ENCODE assay signal across 8 cellular contexts in genomic region chr20:37992802-37993538, GRCh38. TPM values are rescaled to one million over a fixed set of nuclear protein-coding genes. Genes with fewer than 3 reads are reported as not detected.
DNase-seq lines count a peak whose midpoint lies in the region; ATAC-seq, FAIRE-seq and TF ChIP-seq lines count a peak whose summit lies in the region.

No MANE protein-coding gene starts in this region.

- peak in 1 of 2 experiments; percentile 57 for DNase-seq in Caco-2
- DNase-seq in H54 (ENCODE audit: insufficient read length, low spot score), result peak; percentile 34
- peak; percentile 74 to 81 for DNase-seq in PC-9
- no peak for DNase-seq in cerebellum (ENCODE audit: low spot score)
- DNase-seq in suprapubic skin (ENCODE audit: low spot score in 2 of 2), result no peak

- H3K4me3 ChIP-seq in Caco-2 (ENCODE audit: low read depth, low read length), result no peak overlapping the region
- no peak overlapping the region for H3K4me3 ChIP-seq in PC-9
- no peak overlapping the region for H3K4me3 ChIP-seq in parathyroid adenoma (ENCODE audit: low read depth, low read length)
- H3K4me3 ChIP-seq in suprapubic skin, result no peak overlapping the region

- peak; percentile 34 for ATAC-seq in esophagus mucosa
- ATAC-seq in HG03095 (IDR thresholded peaks at IDR 0.05; ENCODE audit: unreplicated experiment), result no peak

- H3K4me2 ChIP-seq in PC-9 (no peak overlapping the region), parathyroid adenoma (ENCODE audit: low read length) (no peak overlapping the region)

- H3K27ac ChIP-seq in PC-9 (no peak overlapping the region), parathyroid adenoma (no peak overlapping the region), suprapubic skin (no peak overlapping the region)

- no peak for TF ChIP-seq EP300 in suprapubic skin (IDR thresholded peaks at IDR 0.05)

- H3K27me3 ChIP-seq in Caco-2 (replicated peaks; ENCODE audit: control insufficient read depth, insufficient read depth, low read length) (no peaks in the 10 kb centered on the region), PC-9 (ENCODE audit: insufficient read depth, low read depth) (no peaks in the 10 kb centered on the region), parathyroid adenoma (ENCODE audit: control insufficient read depth, insufficient read depth, low read length) (no peaks in the 10 kb centered on the region), suprapubic skin (no peaks in the 10 kb centered on the region)

- peaks cover 46% of the 10 kb centered on the region for H3K36me3 Mint-ChIP-seq in Caco-2 (ENCODE audit: insufficient read depth, unreplicated experiment)

- CTCF ChIA-PET in Caco-2 (lab: Charles Lee) (interaction anchor here (0.5 to 1.7 kb wide), 53 partner anchors 9 to 962 kb away, joined by 3 to 9 read pairs (median 4); partner anchors contain the start of gene CTNNBL1), PC-9 (lab: Charles Lee) (interaction anchor here (0.5 to 1.2 kb wide), 25 partner anchors 27 to 797 kb away, joined by 3 to 20 read pairs (median 6); no protein-coding TSS in a partner anchor)

- intact Hi-C loops in Caco-2 (cut with micrococcal nuclease; ENCODE audit: unreplicated experiment), result loop anchor here (5.0 kb wide), 4 partner anchors 51 to 341 kb away; partner anchors contain the start of gene VSTM2L
- intact Hi-C loops in PC-9 (cut with micrococcal nuclease; ENCODE audit: unreplicated experiment), result loop anchor here (1.0 to 5.0 kb wide), 5 partner anchors 91 to 428 kb away; no protein-coding TSS in a partner anchor

- H3K9me3 Mint-ChIP-seq in Caco-2 (ENCODE audit: unreplicated experiment), result no peaks in the 10 kb centered on the region

- H4K20me1 ChIP-seq in PC-9 (ENCODE audit: insufficient read depth), result no peaks in the 10 kb centered on the region

- H2AFZ ChIP-seq in PC-9 (no peak overlapping the region), parathyroid adenoma (no peak overlapping the region)

- no peak overlapping the region for H3K4me3 Mint-ChIP-seq in Caco-2 (ENCODE audit: unreplicated experiment)

- no peaks in the 10 kb centered on the region for H3K9me3 ChIP-seq in Caco-2
- H3K9me3 ChIP-seq in PC-9 (ENCODE audit: insufficient read depth, low read depth), result no peaks in the 10 kb centered on the region
- H3K9me3 ChIP-seq in parathyroid adenoma (ENCODE audit: control insufficient read depth, low read length), result no peaks in the 10 kb centered on the region
- H3K9me3 ChIP-seq in suprapubic skin, result no peaks in the 10 kb centered on the region

- POLR2A ChIA-PET in Caco-2 (lab: Charles Lee) (interaction anchor here (0.6 kb wide), 4 partner anchors 14 to 231 kb away, joined by 3 to 5 read pairs (median 4); no protein-coding TSS in a partner anchor), PC-9 (lab: Charles Lee; ENCODE audit: unreplicated experiment) (interaction anchor here (0.5 to 1.0 kb wide), 5 partner anchors 60 to 258 kb away, joined by 3 to 6 read pairs (median 4); no protein-coding TSS in a partner anchor)

- TF ChIP-seq POLR2A in H54 (IDR thresholded peaks at IDR 0.05; ENCODE audit: low read depth, low read length) (no peak), suprapubic skin (IDR thresholded peaks at IDR 0.05) (no peak)

- WGBS in suprapubic skin, result 36% methylated on average over 5 of the region's 5 CpGs

- H3K27me3 Mint-ChIP-seq in Caco-2 (ENCODE audit: insufficient read depth, unreplicated experiment), result no peaks in the 10 kb centered on the region

- peaks cover 30% of the 10 kb centered on the region for H3K4me1 ChIP-seq in Caco-2
- peaks cover 16% of the 10 kb centered on the region for H3K4me1 ChIP-seq in PC-9 (replicated peaks; ENCODE audit: insufficient read depth)
- H3K4me1 ChIP-seq in parathyroid adenoma, result peaks cover 12% of the 10 kb centered on the region
- peaks cover 14% of the 10 kb centered on the region for H3K4me1 ChIP-seq in suprapubic skin

- peaks cover 29% of the 10 kb centered on the region for H3K4me1 Mint-ChIP-seq in Caco-2 (ENCODE audit: low read depth, unreplicated experiment)

- H3K27ac Mint-ChIP-seq in Caco-2 (ENCODE audit: unreplicated experiment), result no peak overlapping the region

- H3K36me3 ChIP-seq in Caco-2 (ENCODE audit: control insufficient read depth, insufficient read depth, low read length) (peaks cover 14% of the 10 kb centered on the region), PC-9 (ENCODE audit: low read depth) (no peaks in the 10 kb centered on the region; the same call in 1 of the 2 replicates), parathyroid adenoma (ENCODE audit: control insufficient read depth, insufficient read depth, low read length) (no peaks in the 10 kb centered on the region), suprapubic skin (peaks cover 54% of the 10 kb centered on the region)

- peak; percentile 88 to 97 for TF ChIP-seq CTCF in Caco-2 (IDR thresholded peaks at IDR 0.05; ENCODE audit: insufficient read depth in 1 of 2, low read depth in 1 of 2, low read length in 1 of 2, severe bottlenecking in 1 of 2, unreplicated experiment in 1 of 2)
- peak; percentile 72 for TF ChIP-seq CTCF in PC-9 (conservative IDR thresholded peaks at IDR 0.05)
- TF ChIP-seq CTCF in parathyroid adenoma (IDR thresholded peaks at IDR 0.05), result peak; percentile 42
- peak in 1 of 2 donors; percentile 54 for TF ChIP-seq CTCF in suprapubic skin (IDR thresholded peaks at IDR 0.05)

- BruUV-seq in Caco-2 (replicated peaks; lab: Mats Ljungman, UMichigan) (no TSS peak), PC-9 (replicated peaks; lab: Mats Ljungman, UMichigan) (no TSS peak)

- H3K9me2 ChIP-seq in PC-9 (ENCODE audit: insufficient read depth), result no peaks in the 10 kb centered on the region

- no peaks in the 10 kb centered on the region; the same call in 1 of the 2 replicates for H3F3A ChIP-seq in PC-9 (ENCODE audit: insufficient read depth, low read depth)

- FAIRE-seq in H54 (lab: Jason Lieb, UNC), result no peak

- no peak overlapping the region for H3K9ac ChIP-seq in parathyroid adenoma

- H3K79me2 ChIP-seq in PC-9 (ENCODE audit: low read depth), result no peaks in the 10 kb centered on the region
- no peaks in the 10 kb centered on the region for H3K79me2 ChIP-seq in parathyroid adenoma

RNA-seq across cellular contexts. Expression of gene TTI1, which starts 40.3 kb away (rescaled TPM):
- total RNA-seq in Caco-2 (2022) (59.2 and 62.3 TPM in 2 replicates), PC-9 (2021) (29.1 and 34.2 TPM in 2 replicates), esophagus mucosa (8.1 TPM), cerebellum (34.8 TPM), suprapubic skin (10 to 100 TPM; 11.2 to 24.7 (median 17.1) TPM)

RNA-seq across cellular contexts. Expression of gene RPRD1B, which starts 40.6 kb away (rescaled TPM):
- total RNA-seq in Caco-2 (2022) (102 and 112 TPM in 2 replicates), PC-9 (2021) (55.1 and 60.1 TPM in 2 replicates), esophagus mucosa (24.1 TPM), cerebellum (33.8 TPM), suprapubic skin (10 to 100 TPM; 24.7 to 45.6 (median 27.7) TPM)

Comparison
In these comparisons a context has a peak if more than half of its experiments do, and no peak if none do; other contexts are left out.
1. DNase-seq: peak in H54 (single experiment) and PC-9 (2 of 2); none in cerebellum (single experiment) and suprapubic skin (0 of 2).